In genomic region chr10:100697070-100697469, GRCh38 we compare ENCODE assay signal across 14 cellular contexts. TPM values are rescaled to one million over a fixed set of nuclear protein-coding genes. Genes with fewer than 3 reads are reported as not detected.
A peak's percentile ranks its signal among the peaks of the same experiment; 100 is the strongest.
DNase-seq lines count a peak whose midpoint lies in the region; ATAC-seq, FAIRE-seq and TF ChIP-seq lines count a peak whose summit lies in the region.
"Had no signal": no experiment of that assay in that cellular context is flagged by ENCODE, and none has a peak within 500 bp of the region (broad histone marks: within the 10 kb centered on the region; RNA-seq: fewer than 3 reads in every experiment).

No MANE protein-coding gene starts in this region.

- H3K4me3 Mint-ChIP-seq in endothelial cell (ENCODE audit: unreplicated experiment): no peak overlapping the region
- H3K4me3 Mint-ChIP-seq: neural crest cell had no signal

- ATAC-seq in HG02852 (IDR thresholded peaks at IDR 0.05; ENCODE audit: unreplicated experiment): no peak

- H3K18ac ChIP-seq in mesenchymal stem cell (ENCODE audit: low read depth in 1 of 2, low read length in 2 of 2): no peak overlapping the region

- H3K4ac ChIP-seq in mesenchymal stem cell (ENCODE audit: low read depth in 1 of 2, low read length in 2 of 2): no peak overlapping the region

- no peak overlapping the region for H2AK5ac ChIP-seq in mesenchymal stem cell (ENCODE audit: low read length, severe bottlenecking)

- H3K9ac ChIP-seq in mesenchymal stem cell (ENCODE audit: low read length): no peak overlapping the region

- H3K27ac Mint-ChIP-seq in endothelial cell (ENCODE audit: unreplicated experiment): no peak overlapping the region
- H3K27ac Mint-ChIP-seq: T-helper 1 cell treated with Interleukin-12 subunit alpha and Interleukin-12 subunit beta and Interleukin-4 antibody, amounts not matched to agents 30 μg/mL and 1 μg/mL, for 36 hours had no signal

- H3K27me3 ChIP-seq in mesenchymal stem cell (ENCODE audit: control insufficient read depth in 1 of 2, insufficient read depth in 1 of 2, low read length in 2 of 2): peaks cover 45 to 55% of the 10 kb centered on the region in 2 experiments
- H3K27me3 ChIP-seq: colonic mucosa had no signal

- no peak for TF ChIP-seq POLR2A in GM12891 (IDR thresholded peaks at IDR 0.05; ENCODE audit: low read depth, low read length)

- H3K79me1 ChIP-seq in mesenchymal stem cell (replicated peaks; ENCODE audit: low read length, poor library complexity, severe bottlenecking): no peaks in the 10 kb centered on the region

- no peak overlapping the region for H2BK5ac ChIP-seq in mesenchymal stem cell (ENCODE audit: low read depth, low read length, poor library complexity, severe bottlenecking)

- H4K91ac ChIP-seq in mesenchymal stem cell (ENCODE audit: low read length): no peak overlapping the region

- H3K36me3 Mint-ChIP-seq in endothelial cell (ENCODE audit: low read depth, unreplicated experiment): no peaks in the 10 kb centered on the region

- FAIRE-seq in GM12891 (lab: Jason Lieb, UNC): no peak

- H3K4me3 ChIP-seq in mesenchymal stem cell (ENCODE audit: insufficient read depth in 1 of 2, low read depth in 1 of 2, low read length in 2 of 2): no peak overlapping the region
- H3K4me3 ChIP-seq: colonic mucosa had no signal

- H2BK12ac ChIP-seq in mesenchymal stem cell (ENCODE audit: low read length in 2 of 2): no peak overlapping the region

- H3K23ac ChIP-seq in mesenchymal stem cell (ENCODE audit: low read length in 2 of 2): no peak overlapping the region

- no peaks in the 10 kb centered on the region for H3K36me3 ChIP-seq in mesenchymal stem cell (ENCODE audit: control insufficient read depth in 1 of 2, insufficient read depth in 2 of 2, low read depth in 1 of 2, low read length in 2 of 2)
- H3K36me3 ChIP-seq: colonic mucosa had no signal

- no peak overlapping the region for H3K27ac ChIP-seq in mesenchymal stem cell (ENCODE audit: low read length, poor library complexity, severe bottlenecking)
- H3K27ac ChIP-seq: colonic mucosa had no signal

- H2BK120ac ChIP-seq in mesenchymal stem cell (ENCODE audit: low read depth, low read length): no peak overlapping the region

- no peaks in the 10 kb centered on the region for H3K9me3 Mint-ChIP-seq in endothelial cell (ENCODE audit: unreplicated experiment)
- H3K9me3 Mint-ChIP-seq: neural crest cell; T-helper 1 cell treated with Interleukin-12 subunit alpha and Interleukin-12 subunit beta and Interleukin-4 antibody, amounts not matched to agents 30 μg/mL and 1 μg/mL, for 36 hours had no signal

- H3K14ac ChIP-seq in mesenchymal stem cell (ENCODE audit: low read length in 2 of 2): no peak overlapping the region

- H2AFZ ChIP-seq in mesenchymal stem cell (ENCODE audit: low read depth, low read length): no peak overlapping the region

- no peak overlapping the region for H4K8ac ChIP-seq in mesenchymal stem cell (ENCODE audit: low read length)

- no peaks in the 10 kb centered on the region for H3K9me3 ChIP-seq in mesenchymal stem cell (ENCODE audit: control insufficient read depth, low read length)
- H3K9me3 ChIP-seq: colonic mucosa had no signal

- no peaks in the 10 kb centered on the region for H3K4me1 ChIP-seq in mesenchymal stem cell (ENCODE audit: control insufficient read depth, insufficient read depth, low read depth, low read length)
- H3K4me1 ChIP-seq: colonic mucosa had no signal

- no peaks in the 10 kb centered on the region for H3K4me1 Mint-ChIP-seq in endothelial cell (ENCODE audit: unreplicated experiment)
- H3K4me1 Mint-ChIP-seq: neural crest cell had no signal

- TF ChIP-seq CTCF in endothelial cell (IDR thresholded peaks at IDR 0.05; ENCODE audit: unreplicated experiment): no peak

- 55% methylated on average over 1 of the region's 1 CpG for WGBS in mesenchymal stem cell

- DNase-seq in Daoy (ENCODE audit: low read depth) (peak; percentile 87), HK-2 (ENCODE audit: unreplicated experiment) (peak; percentile 57), amniotic epithelial cell (ENCODE audit: low read depth) (peak; percentile 83), mesenchymal stem cell (peak; percentile 28), GM12891 (ENCODE audit: insufficient read length, low spot score) (no peak), endothelial cell (ENCODE audit: low spot score) (no peak)
- DNase-seq: activated T-cell treated with anti-CD3 and anti-CD28 coated beads for 4 hours; colonic mucosa; KG1; NCI-H446; stimulated activated CD4-positive, alpha-beta T cell treated with anti-CD3 and anti-CD28 coated beads, Interleukin-4, amount 100 ng/mL, for 24 hours had no signal

- H2BK15ac ChIP-seq in mesenchymal stem cell (ENCODE audit: low read depth, poor library complexity, severe bottlenecking): no peak overlapping the region

- no peak overlapping the region for H3K4me2 ChIP-seq in mesenchymal stem cell (ENCODE audit: low read length, poor library complexity, severe bottlenecking)

- H3K27me3 Mint-ChIP-seq in endothelial cell (ENCODE audit: unreplicated experiment): no peaks in the 10 kb centered on the region

TF ChIP-seq in GM12891, 5 proteins besides CTCF, POLR2A, EP300 and RAD21:
- TF ChIP-seq POU2F2 (IDR thresholded peaks at IDR 0.05; ENCODE audit: low read depth, low read length) (no peak), SPI1 (IDR thresholded peaks at IDR 0.05; ENCODE audit: low read depth, low read length) (no peak), POLR2AphosphoS5 (IDR thresholded peaks at IDR 0.05; ENCODE audit: low read depth, low read length) (no peak), PAX5 (IDR thresholded peaks at IDR 0.05; ENCODE audit: insufficient read depth, low read length, severe bottlenecking) (no peak), TAF1 (IDR thresholded peaks at IDR 0.05; ENCODE audit: low read depth, low read length) (no peak)

RNA-seq across cellular contexts. Expression of gene PAX2, which starts 48.3 kb away (rescaled TPM):
- not detected in 2 replicates for total RNA-seq in Daoy (2014; rRNA removed; shearing (Covaris generic))
- not detected for polyA plus RNA-seq in mesenchymal stem cell (2013, experiment 1 of 2)
- polyA plus RNA-seq in mesenchymal stem cell (2013, experiment 2 of 2): not detected
- not detected for polyA plus RNA-seq in GM12891 (2012; ENCODE audit: low read depth, missing spikeins)
- 17.4 TPM for total RNA-seq in endothelial cell (ENCODE audit: unreplicated experiment)

Comparison
In these comparisons a context has a peak if more than half of its experiments do, and no peak if none do; other contexts are left out.
1. DNase-seq: peak in Daoy (single experiment), HK-2 (single experiment), amniotic epithelial cell (single experiment) and mesenchymal stem cell (single experiment); none in GM12891 (single experiment) and endothelial cell (single experiment).
2. RNA of gene PAX2, which starts 48.3 kb away (total RNA-seq): 17.4 TPM in endothelial cell (single experiment); not detected in Daoy; every median in the first group is over 10 times any median in the second.